Comparison of ENCODE assay signal across 1 cellular context in genomic region chr10:77231884-77232283, GRCh38.
A peak's percentile ranks its signal among the peaks of the same experiment; 100 is the strongest.
TF ChIP-seq lines count a peak whose summit lies in the region.

No MANE protein-coding gene starts in this region.

TF ChIP-seq in GM12878, 131 proteins besides CTCF, POLR2A, EP300 and RAD21 (continued from another document and continues in another):
- TF ChIP-seq ZNF687 (IDR thresholded peaks at IDR 0.05) (no peak), YY1 (IDR thresholded peaks at IDR 0.05; ENCODE audit: low read depth, low read length) (no peak), HDGF (IDR thresholded peaks at IDR 0.05) (no peak), SUZ12 (IDR thresholded peaks at IDR 0.05; ENCODE audit: unreplicated experiment) (no peak), PBX3 (IDR thresholded peaks at IDR 0.05; ENCODE audit: insufficient replicate concordance, low read depth, low read length) (no peak), SPI1 (IDR thresholded peaks at IDR 0.05; ENCODE audit: borderline replicate concordance, insufficient read depth, low read depth, low read length) (peak; percentile 77), CHD2 (IDR thresholded peaks at IDR 0.05; ENCODE audit: borderline replicate concordance, low read depth, low read length) (no peak), REST (IDR thresholded peaks at IDR 0.05; ENCODE audit: low read depth, low read length) (no peak), TAF1 (IDR thresholded peaks at IDR 0.05; ENCODE audit: borderline replicate concordance, low read depth, low read length) (no peak), CREB1 (IDR thresholded peaks at IDR 0.05; ENCODE audit: low read depth) (no peak), IRF4 (IDR thresholded peaks at IDR 0.05; ENCODE audit: low read depth, low read length) (peak; percentile 56; the same call in 1 of the 2 replicates), USF2 (IDR thresholded peaks at IDR 0.05; ENCODE audit: borderline replicate concordance, low read depth, low read length) (no peak), ZBTB40 (IDR thresholded peaks at IDR 0.05; ENCODE audit: borderline replicate concordance) (no peak), ATF7 (IDR thresholded peaks at IDR 0.05; ENCODE audit: low read depth) (peak; percentile 76), E2F8 (IDR thresholded peaks at IDR 0.05; ENCODE audit: low read depth, partially characterized antibody) (no peak), SMAD5 (IDR thresholded peaks at IDR 0.05; ENCODE audit: low read depth) (no peak), MYB (IDR thresholded peaks at IDR 0.05; ENCODE audit: borderline replicate concordance, low read depth, low read length) (no peak), SMARCA5 (IDR thresholded peaks at IDR 0.05) (no peak), IKZF2 (IDR thresholded peaks at IDR 0.05) (peak in 1 of 2 experiments; percentile 32; a peak in 2 of 4 replicates), BRCA1 (IDR thresholded peaks at IDR 0.05; ENCODE audit: low read depth, low read length) (no peak), JUNB (IDR thresholded peaks at IDR 0.05) (peak; percentile 47; the same call in 1 of the 2 replicates), CUX1 (IDR thresholded peaks at IDR 0.05; ENCODE audit: insufficient replicate concordance, low read depth, low read length) (no peak), MEF2B (IDR thresholded peaks at IDR 0.05; ENCODE audit: partially characterized antibody, poor library complexity, severe bottlenecking) (peak; percentile 55), RB1 (IDR thresholded peaks at IDR 0.05; ENCODE audit: borderline replicate concordance) (no peak), IRF3 (IDR thresholded peaks at IDR 0.05) (no peak), BHLHE40 (IDR thresholded peaks at IDR 0.05; ENCODE audit: borderline replicate concordance in 1 of 2, low read depth in 2 of 2, low read length in 1 of 2) (no peak), RBBP5 (conservative IDR thresholded peaks at IDR 0.05) (no peak), NFYA (IDR thresholded peaks at IDR 0.05; ENCODE audit: borderline replicate concordance, low read depth, low read length) (no peak), PKNOX1 (IDR thresholded peaks at IDR 0.05) (no peak)
